ENCODE assay signal across 23 cellular contexts in genomic region chr10:22368976-22369375, GRCh38. TPM values are rescaled to one million over a fixed set of nuclear protein-coding genes. Genes with fewer than 3 reads are reported as not detected.
"Had no signal": no experiment of that assay in that cellular context is flagged by ENCODE, and none has a peak within 500 bp of the region (broad histone marks: within the 10 kb centered on the region; RNA-seq: fewer than 3 reads in every experiment).

No MANE protein-coding gene starts in this region.

- H3K36me3 Mint-ChIP-seq: activated naive CD4-positive, alpha-beta T cell treated with anti-CD3 and anti-CD28 coated beads, Interleukin-2, amount 50 U/mL, for 72 hours; brain had no signal

- H3K9me3 Mint-ChIP-seq: activated CD8-positive, alpha-beta T cell treated with anti-CD3 and anti-CD28 coated beads for 36 hours; activated naive CD4-positive, alpha-beta T cell treated with anti-CD3 and anti-CD28 coated beads, Interleukin-2, amount 50 U/mL, for 72 hours; activated naive CD8-positive, alpha-beta T cell treated with anti-CD3 and anti-CD28 coated beads, Interleukin-2, amount 50 U/mL, for 24 hours; activated T-cell treated with anti-CD3 and anti-CD28 coated beads, Interleukin-2, amount 50 U/mL, for 4 hours; brain; central memory CD8-positive, alpha-beta T cell had no signal

- H3K4me2 ChIP-seq: PC-9 had no signal

- H3K27ac Mint-ChIP-seq: activated CD8-positive, alpha-beta T cell treated with anti-CD3 and anti-CD28 coated beads for 36 hours; activated naive CD4-positive, alpha-beta T cell treated with anti-CD3 and anti-CD28 coated beads, Interleukin-2, amount 50 U/mL, for 72 hours; activated naive CD8-positive, alpha-beta T cell treated with anti-CD3 and anti-CD28 coated beads, Interleukin-2, amount 50 U/mL, for 24 hours; brain; T-helper 1 cell treated with Interleukin-12 subunit alpha and Interleukin-12 subunit beta and Interleukin-4 antibody, amounts not matched to agents 30 μg/mL and 1 μg/mL, for 36 hours had no signal

- H3K36me3 ChIP-seq: ascending aorta had no signal

- H3K27me3 Mint-ChIP-seq: activated naive CD8-positive, alpha-beta T cell treated with anti-CD3 and anti-CD28 coated beads, Interleukin-2, amount 50 U/mL, for 24 hours had no signal

- H3K9me3 ChIP-seq: ascending aorta had no signal

- H3K27me3 ChIP-seq: ascending aorta had no signal

- H3K4me1 ChIP-seq: ascending aorta had no signal

- H3K4me3 Mint-ChIP-seq: activated CD8-positive, alpha-beta T cell treated with anti-CD3 and anti-CD28 coated beads for 36 hours; activated naive CD8-positive, alpha-beta T cell treated with anti-CD3 and anti-CD28 coated beads, Interleukin-2, amount 50 U/mL, for 24 hours; activated T-cell treated with anti-CD3 and anti-CD28 coated beads, Interleukin-2, amount 50 U/mL, for 4 hours; brain; central memory CD8-positive, alpha-beta T cell; T-helper 1 cell treated with Interleukin-12 subunit alpha and Interleukin-12 subunit beta and Interleukin-4 antibody, amounts not matched to agents 30 μg/mL and 1 μg/mL, for 36 hours had no signal

- DNase-seq: activated CD4-positive, alpha-beta T cell treated with anti-CD3 and anti-CD28 coated beads, Interleukin-2, amount 50 U/mL, for 1 hour; activated CD4-positive, CD25-positive, alpha-beta regulatory T cell; activated CD8-positive, alpha-beta T cell treated with anti-CD3 and anti-CD28 coated beads for 36 hours; activated effector memory CD4-positive, alpha-beta T cell treated with anti-CD3 and anti-CD28 coated beads, Interleukin-2, amount 50 U/mL, for 16 hours; activated naive CD4-positive, alpha-beta T cell treated with Interleukin-2 at 50 U/mL for 16 hours; activated naive CD8-positive, alpha-beta T cell treated with anti-CD3 and anti-CD28 coated beads, Interleukin-2, amount 50 U/mL, for 24 hours; activated T-cell treated with anti-CD3 and anti-CD28 coated beads, Interleukin-2, amount 50 U/mL, for 4 hours; amniotic stem cell; Karpas-422; NCI-H1092; NCI-H1417; NCI-H1694; NCI-H2029 treated with DMSO at 0.1 percent for 48 hours; NCI-H446; NCI-H524 had no signal

- H3K4me3 ChIP-seq: ascending aorta, PC-9 had no signal

- H2AFZ ChIP-seq: PC-9 had no signal

- H3K27ac ChIP-seq: ascending aorta, PC-9, VCaP had no signal

RNA-seq across cellular contexts. Expression of gene SPAG6, which starts 23.7 kb away (rescaled TPM):
- total RNA-seq: activated CD8-positive, alpha-beta T cell treated with anti-CD3 and anti-CD28 coated beads for 36 hours; activated T-cell treated with anti-CD3 and anti-CD28 coated beads, Interleukin-2, amount 50 U/mL, for 4 hours; ascending aorta; PC-9; SK-MEL-5 had no signal
